In the genomic region with DNA sequence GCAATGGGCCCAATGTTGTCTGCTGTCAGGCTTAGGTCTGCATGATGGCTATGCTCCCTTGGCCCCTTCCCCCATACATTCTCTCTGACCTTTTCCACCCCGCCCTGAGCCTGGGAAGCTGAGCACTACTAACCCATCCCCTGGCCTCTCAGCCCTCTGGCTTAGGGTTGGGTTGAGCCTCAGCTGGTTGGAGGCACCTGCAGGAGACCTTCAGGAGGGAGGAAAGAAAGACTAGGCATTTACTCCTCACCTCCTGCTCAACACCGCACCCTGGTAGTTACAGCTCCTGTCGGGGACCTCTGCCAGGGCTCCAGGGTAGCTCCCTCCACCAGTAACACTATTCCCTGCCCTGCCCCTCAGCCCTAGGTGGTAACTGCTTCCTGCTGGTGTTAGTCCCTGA, we compare ENCODE assay signal across 27 cellular contexts.
"Had no signal": no experiment of that assay in that cellular context is flagged by ENCODE, and none has a peak within 500 bp of the region (broad histone marks: within the 10 kb centered on the region; RNA-seq: fewer than 3 reads in every experiment).

No MANE protein-coding gene starts in this region.

- H3K4me1 ChIP-seq: gastrocnemius medialis, lower lobe of right lung, psoas muscle, sigmoid colon, spleen, suprapubic skin, transverse colon had no signal

- H3K27ac Mint-ChIP-seq: endodermal cell; neural progenitor cell; stimulated activated naive CD8-positive, alpha-beta T cell treated with anti-CD3 and anti-CD28 coated beads, Interleukin-15, amount 100 ng/mL, for 72 hours had no signal

- H3K4me3 ChIP-seq: dorsolateral prefrontal cortex, gastrocnemius medialis, lower lobe of right lung, neural progenitor cell, ovary, psoas muscle, sigmoid colon, spleen, suprapubic skin, transverse colon had no signal

- H3K27me3 ChIP-seq: dorsolateral prefrontal cortex, gastrocnemius medialis, neural progenitor cell, ovary, sigmoid colon, spleen, suprapubic skin, transverse colon had no signal

- H3K4me2 ChIP-seq: neural progenitor cell had no signal

- H3K36me3 ChIP-seq: gastrocnemius medialis, lower lobe of right lung, neural progenitor cell, ovary, sigmoid colon, spleen, suprapubic skin, transverse colon had no signal

- ATAC-seq: esophagus mucosa; gastrocnemius medialis; left ventricle myocardium superior; lower lobe of right lung; psoas muscle; right cardiac atrium; stimulated activated naive CD8-positive, alpha-beta T cell treated with anti-CD3 and anti-CD28 coated beads, Interleukin-15, amount 100 ng/mL, for 72 hours had no signal

- H3K36me3 Mint-ChIP-seq: neural progenitor cell had no signal

- H3K9me3 ChIP-seq: gastrocnemius medialis, lower lobe of right lung, ovary, psoas muscle, sigmoid colon, suprapubic skin, transverse colon had no signal

- FAIRE-seq: colon had no signal

- H3K9ac ChIP-seq: neural progenitor cell had no signal

- H3K4me3 Mint-ChIP-seq: endodermal cell; nephron; neural progenitor cell; stimulated activated naive CD8-positive, alpha-beta T cell treated with anti-CD3 and anti-CD28 coated beads, Interleukin-15, amount 100 ng/mL, for 72 hours had no signal

- DNase-seq: central memory CD4-positive, alpha-beta T cell; dorsolateral prefrontal cortex; effector CD8-positive, alpha-beta T cell; endodermal cell; foreskin fibroblast; gastrocnemius medialis; head of caudate nucleus; kidney glomerular epithelial cell; left ventricle myocardium superior; lower lobe of right lung; nucleus accumbens; ovary; posterior cingulate gyrus; psoas muscle; right cardiac atrium; sigmoid colon; spleen; stimulated activated CD4-positive, alpha-beta T cell treated with anti-CD3 and anti-CD28 coated beads, Interleukin-4, amount 100 ng/mL, for 4 hours; stimulated activated naive CD4-positive, alpha-beta T cell; stimulated activated naive CD8-positive, alpha-beta T cell treated with anti-CD3 and anti-CD28 coated beads, Interleukin-15, amount 100 ng/mL, for 72 hours; transverse colon had no signal

- H3K4me1 Mint-ChIP-seq: endodermal cell; nephron; neural progenitor cell; stimulated activated naive CD8-positive, alpha-beta T cell treated with anti-CD3 and anti-CD28 coated beads, Interleukin-15, amount 100 ng/mL, for 72 hours had no signal

- H2AFZ ChIP-seq: neural progenitor cell had no signal

- H3K27ac ChIP-seq: dorsolateral prefrontal cortex, epithelial cell of prostate, gastrocnemius medialis, lower lobe of right lung, neural progenitor cell, ovary, psoas muscle, sigmoid colon, spleen, suprapubic skin, transverse colon had no signal
